ENCODE assay signal across 1 cellular context in the genomic region with DNA sequence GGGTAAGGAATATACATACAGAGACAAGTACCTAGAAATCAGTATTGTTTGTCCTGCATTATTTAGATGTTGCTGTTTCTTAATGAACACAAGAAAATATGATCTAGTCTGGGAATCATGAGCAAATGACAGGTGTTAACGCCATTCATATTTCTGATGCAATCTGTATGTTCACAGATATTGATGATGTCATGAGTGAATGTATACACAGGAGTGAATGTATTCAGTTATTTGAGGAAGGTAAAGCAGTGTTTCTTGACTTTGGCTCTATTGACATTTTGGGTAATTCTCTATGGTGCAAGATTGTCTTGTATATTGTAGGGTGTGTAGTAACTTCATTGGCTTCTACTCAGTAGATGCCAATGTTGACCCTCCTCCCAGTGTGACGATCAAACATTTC.
TF ChIP-seq lines count a peak whose summit lies in the region.

No MANE protein-coding gene starts in this region.

TF ChIP-seq in HepG2, 621 proteins besides CTCF, POLR2A, EP300 and RAD21 (continued from another document):
- TF ChIP-seq ZNF710 (CRISPR knock-in tag; IDR thresholded peaks at IDR 0.05; ENCODE audit: borderline replicate concordance) (no peak), MAFF (IDR thresholded peaks at IDR 0.05; ENCODE audit: low read depth, low read length) (no peak), FOSL2 (CRISPR knock-in tag; IDR thresholded peaks at IDR 0.05) (no peak), ATF7 (IDR thresholded peaks at IDR 0.05) (peak; percentile 90), ATF7 (CRISPR knock-in tag; IDR thresholded peaks at IDR 0.05) (no peak), GMEB2 (CRISPR knock-in tag; IDR thresholded peaks at IDR 0.05; ENCODE audit: low read depth) (no peak), DR1 (CRISPR knock-in tag; IDR thresholded peaks at IDR 0.05) (no peak), ZXDC (CRISPR knock-in tag; IDR thresholded peaks at IDR 0.05) (no peak), CREB1 (IDR thresholded peaks at IDR 0.05) (peak; percentile 62), CREB1 (CRISPR knock-in tag; IDR thresholded peaks at IDR 0.05) (no peak), ZNF557 (CRISPR knock-in tag; IDR thresholded peaks at IDR 0.05) (no peak)
